Comparison of ENCODE assay signal across 8 cellular contexts in genomic region chr10:121734517-121735137, GRCh38.
DNase-seq lines count a peak whose midpoint lies in the region; ATAC-seq and TF ChIP-seq lines count a peak whose summit lies in the region.

No MANE protein-coding gene starts in this region.

- H3K9me3 ChIP-seq in BE2C: no peaks in the 10 kb centered on the region
- H3K9me3 ChIP-seq in skeletal muscle satellite cell (replicated peaks; ENCODE audit: low read length): no peaks in the 10 kb centered on the region

- TF ChIP-seq CTCF in BE2C (IDR thresholded peaks at IDR 0.05; ENCODE audit: low read depth, low read length): peak; percentile 73
- TF ChIP-seq CTCF in GM13977 (IDR thresholded peaks at IDR 0.05; ENCODE audit: extremely low read depth, insufficient read depth, missing control alignments): peak; percentile 67

- H3K36me3 ChIP-seq in BE2C (no peaks in the 10 kb centered on the region), skeletal muscle satellite cell (ENCODE audit: insufficient read depth, low read length) (no peaks in the 10 kb centered on the region)

- peak; percentile 24 for DNase-seq in BE2C
- DNase-seq in GM13977 (ENCODE audit: low spot score): peak; percentile 65
- DNase-seq in SK-MEL-5 (ENCODE audit: low read depth, low spot score): peak; percentile 43
- peak; percentile 47 for DNase-seq in globus pallidus (ENCODE audit: low spot score)

- H3K27me3 ChIP-seq in BE2C: peaks cover 8% of the 10 kb centered on the region; the same call in 1 of the 2 replicates
- peaks cover 14% of the 10 kb centered on the region for H3K27me3 ChIP-seq in skeletal muscle satellite cell (ENCODE audit: control insufficient read depth, insufficient read depth, low read length)

- no peak overlapping the region for H3K4me3 ChIP-seq in BE2C (ENCODE audit: low read depth, low read length)
- no peak overlapping the region for H3K4me3 ChIP-seq in skeletal muscle satellite cell (ENCODE audit: low read length)

- no peak for TF ChIP-seq POLR2A in GM18505 (IDR thresholded peaks at IDR 0.05; ENCODE audit: borderline replicate concordance, extremely low read depth, insufficient read depth, insufficient read length)

- in situ Hi-C loops in GM13977 (cut with MboI; ENCODE audit: low pct_unique_long_range_greater_than_20kb, low sequenced_read_pairs, unreplicated experiment) (loop anchor here (25.0 kb wide), 1 partner anchor 797 kb away; no protein-coding TSS in a partner anchor), SK-MEL-5 (cut with HindIII; ENCODE audit: low pct_unique_long_range_greater_than_20kb, low sequenced_read_pairs) (no loop called here)

- H3K4me2 ChIP-seq in skeletal muscle satellite cell (ENCODE audit: low read length): peak overlapping the region; percentile 52

- no peak overlapping the region for H3K9ac ChIP-seq in skeletal muscle satellite cell (ENCODE audit: low read depth, low read length)

- H3K4me1 ChIP-seq in BE2C (peaks cover 14% of the 10 kb centered on the region), skeletal muscle satellite cell (ENCODE audit: control insufficient read depth, insufficient read depth, low read length) (no peaks in the 10 kb centered on the region)

- ATAC-seq in GM18505 (IDR thresholded peaks at IDR 0.05; ENCODE audit: unreplicated experiment) (no peak), HG03354 (IDR thresholded peaks at IDR 0.05; ENCODE audit: poor library complexity, severe bottlenecking, unreplicated experiment) (no peak), GM21447 (IDR thresholded peaks at IDR 0.05; ENCODE audit: unreplicated experiment) (no peak)
